In genomic region chr15:67110400-67110799, GRCh38 we compare ENCODE assay signal across 10 cellular contexts. TPM values are rescaled to one million over a fixed set of nuclear protein-coding genes. Genes with fewer than 3 reads are reported as not detected.
DNase-seq lines count a peak whose midpoint lies in the region; ATAC-seq and TF ChIP-seq lines count a peak whose summit lies in the region.
"Had no signal": no experiment of that assay in that cellular context is flagged by ENCODE, and none has a peak within 500 bp of the region (broad histone marks: within the 10 kb centered on the region; RNA-seq: fewer than 3 reads in every experiment).

No MANE protein-coding gene starts in this region.

- CTCF ChIA-PET in AG04450 (lab: Charles Lee): interaction anchor here (0.6 kb wide), 1 partner anchor 120 kb away, joined by 4 read pairs; no protein-coding TSS in a partner anchor

- H3K27ac ChIP-seq in AG04450 (ENCODE audit: low read depth, low read length): peak overlapping the region; percentile 98
- peak overlapping the region; percentile 89 for H3K27ac ChIP-seq in OCI-LY1 (ENCODE audit: low read depth, low read length, poor library complexity, severe bottlenecking)

- H3K36me3 ChIP-seq in OCI-LY1 (ENCODE audit: insufficient read depth, low read length): peaks cover 16% of the 10 kb centered on the region; the same call in 1 of the 2 replicates

- no peaks in the 10 kb centered on the region for H4K20me1 ChIP-seq in OCI-LY1 (ENCODE audit: insufficient read depth, low read length)

- TF ChIP-seq CTCF in AG04450 (IDR thresholded peaks at IDR 0.05; ENCODE audit: low read depth, low read length): no peak
- TF ChIP-seq CTCF in OCI-LY1 (IDR thresholded peaks at IDR 0.05; ENCODE audit: low read length): no peak

- no peak overlapping the region for H2AFZ ChIP-seq in OCI-LY1 (ENCODE audit: low read length)

- H3K9me2 ChIP-seq in OCI-LY1 (ENCODE audit: low read depth, low read length): no peaks in the 10 kb centered on the region

- no peaks in the 10 kb centered on the region for H3K27me3 Mint-ChIP-seq in stimulated activated naive CD8-positive, alpha-beta T cell treated with anti-CD3 and anti-CD28 coated beads, Interleukin-15, amount 100 ng/mL, for 72 hours

- DNase-seq in AG04450 (ENCODE audit: low read depth, low spot score) (no peak), kidney tubule cell (ENCODE audit: low spot score) (peak; percentile 94)
- DNase-seq in activated CD4-positive, alpha-beta T cell treated with anti-CD3 and anti-CD28 coated beads for 4 hours: no peak
- no peak for DNase-seq in stimulated activated naive CD8-positive, alpha-beta T cell treated with anti-CD3 and anti-CD28 coated beads, Interleukin-15, amount 100 ng/mL, for 72 hours
- no peak for DNase-seq in stimulated activated CD4-positive, alpha-beta T cell treated with anti-CD3 and anti-CD28 coated beads, Interleukin-15, amount 100 ng/mL, for 24 hours
- DNase-seq: activated naive CD4-positive, alpha-beta T cell treated with anti-CD3 and anti-CD28 coated beads, Interleukin-2, amount 50 U/mL, for 16 hours; stimulated activated CD4-positive, alpha-beta T cell treated with anti-CD3 and anti-CD28 coated beads, Interleukin-4, amount 100 ng/mL, for 1 hour had no signal

- H3K9ac ChIP-seq in OCI-LY1 (ENCODE audit: low read length): peak overlapping the region; percentile 51; the same call in 1 of the 2 replicates

- H3K4me2 ChIP-seq in OCI-LY1 (ENCODE audit: low read length): peak overlapping the region; percentile 55; the same call in 1 of the 2 replicates

- H3F3A ChIP-seq in OCI-LY1 (ENCODE audit: insufficient read depth, low read length): no peaks in the 10 kb centered on the region

- peaks cover 0 to 10% of the 10 kb centered on the region in 2 donors for H3K9me3 Mint-ChIP-seq in stimulated activated naive CD8-positive, alpha-beta T cell treated with anti-CD3 and anti-CD28 coated beads, Interleukin-15, amount 100 ng/mL, for 72 hours

- no peak overlapping the region for H3K4me3 ChIP-seq in AG04450 (ENCODE audit: low read depth, low read length)
- H3K4me3 ChIP-seq in OCI-LY1 (ENCODE audit: low read depth, low read length, poor library complexity, severe bottlenecking): peak overlapping the region; percentile 10

- no peak overlapping the region for H3K27ac Mint-ChIP-seq in stimulated activated naive CD8-positive, alpha-beta T cell treated with anti-CD3 and anti-CD28 coated beads, Interleukin-15, amount 100 ng/mL, for 72 hours

- POLR2A ChIA-PET in AG04450 (lab: Yijun Ruan, JAX): interaction anchor here (1.1 to 1.4 kb wide), 5 partner anchors 9 to 61 kb away, joined by 3 to 17 read pairs (median 4); no protein-coding TSS in a partner anchor

- peak; percentile 52 for ATAC-seq in GM18867 (IDR thresholded peaks at IDR 0.05; ENCODE audit: unreplicated experiment)
- no peak for ATAC-seq in GM19035 (IDR thresholded peaks at IDR 0.05; ENCODE audit: unreplicated experiment)
- ATAC-seq in stimulated activated naive CD8-positive, alpha-beta T cell treated with anti-CD3 and anti-CD28 coated beads, Interleukin-15, amount 100 ng/mL, for 72 hours: no peak

- peaks cover 79% of the 10 kb centered on the region for H3K4me1 ChIP-seq in OCI-LY1 (ENCODE audit: insufficient read depth, low read length, severe bottlenecking)

- no peaks in the 10 kb centered on the region for H3K27me3 ChIP-seq in AG04450 (ENCODE audit: control insufficient read depth, insufficient read depth, low read length)
- H3K27me3 ChIP-seq in OCI-LY1 (ENCODE audit: insufficient read depth, low read length): no peaks in the 10 kb centered on the region

- peaks cover 57% of the 10 kb centered on the region for H3K4me1 Mint-ChIP-seq in stimulated activated naive CD8-positive, alpha-beta T cell treated with anti-CD3 and anti-CD28 coated beads, Interleukin-15, amount 100 ng/mL, for 72 hours

- H3K9me3 ChIP-seq in AG04450 (ENCODE audit: control insufficient read depth, insufficient read depth, low read length) (no peaks in the 10 kb centered on the region; the same call in 1 of the 2 replicates), OCI-LY1 (ENCODE audit: low read length) (peaks cover 8% of the 10 kb centered on the region)

- H3K79me2 ChIP-seq in OCI-LY1 (ENCODE audit: insufficient read depth, low read length): peaks cover 30% of the 10 kb centered on the region

- no peak overlapping the region for H3K4me3 Mint-ChIP-seq in stimulated activated naive CD8-positive, alpha-beta T cell treated with anti-CD3 and anti-CD28 coated beads, Interleukin-15, amount 100 ng/mL, for 72 hours

RNA-seq across cellular contexts. Expression of gene SMAD3, which starts 45.0 kb away (rescaled TPM):
- polyA plus RNA-seq in AG04450 (2011; rRNA removed): 115 and 138 TPM in 2 replicates
- 168 and 203 TPM in 2 replicates for polyA minus RNA-seq in AG04450 (2011; rRNA and poly(A)+ RNA removed)
